8 cellular contexts compared by ENCODE assay signal in the genomic region with DNA sequence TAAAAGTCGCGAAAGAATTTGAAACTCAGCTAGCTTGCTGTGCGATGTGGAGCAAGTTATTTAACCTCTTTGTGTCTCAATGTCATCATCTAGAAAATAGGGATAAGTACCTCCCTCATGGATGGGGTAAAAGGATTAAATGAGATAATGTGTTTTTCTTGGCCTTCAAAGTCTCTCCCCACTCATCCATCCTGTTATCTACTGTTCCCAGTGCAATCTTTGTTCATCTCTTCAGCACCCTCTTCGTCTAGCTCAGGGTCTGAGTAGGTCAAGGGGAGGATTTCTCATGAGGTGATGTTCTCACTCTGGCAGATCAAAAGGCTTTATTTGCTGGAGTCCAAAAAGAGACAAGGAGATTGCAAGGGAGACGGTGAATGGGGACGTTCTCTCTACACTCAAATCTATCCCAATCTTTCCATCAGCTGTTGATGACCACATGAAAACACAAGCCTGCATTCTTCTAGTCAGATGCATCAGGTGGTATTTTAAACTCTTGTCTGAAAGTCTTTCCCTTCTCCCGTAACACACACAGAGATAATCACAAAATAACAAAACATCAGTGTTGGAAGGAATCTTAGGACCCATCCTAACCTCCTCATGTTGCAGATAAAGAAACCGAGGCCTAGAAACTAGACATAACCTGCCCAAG. TPM values are rescaled to one million over a fixed set of nuclear protein-coding genes. Genes with fewer than 3 reads are reported as not detected.
DNase-seq lines count a peak whose midpoint lies in the region; ATAC-seq and TF ChIP-seq lines count a peak whose summit lies in the region.

No MANE protein-coding gene starts in this region.

- no peaks in the 10 kb centered on the region for H3K27me3 ChIP-seq in KMS-11 (ENCODE audit: insufficient read depth, low read depth)

- peaks cover 0 to 6% of the 10 kb centered on the region in 2 donors for H3K36me3 Mint-ChIP-seq in naive B cell

- H3K4me3 ChIP-seq in AG09309 (ENCODE audit: control insufficient read depth, low read depth, low read length) = peak overlapping the region; percentile 95
- no peak overlapping the region for H3K4me3 ChIP-seq in KMS-11 (IDR thresholded peaks at IDR 0.05; ENCODE audit: insufficient read depth, low read depth, low read length)
- H3K4me3 ChIP-seq in coronary artery = peak overlapping the region; percentile 97

- no peak overlapping the region for H3K27ac ChIP-seq in KMS-11
- H3K27ac ChIP-seq in coronary artery = no peak overlapping the region

- H3K4me1 ChIP-seq in KMS-11 (ENCODE audit: low read depth, poor library complexity, severe bottlenecking) = peaks cover 42% of the 10 kb centered on the region

- H4K20me1 ChIP-seq in KMS-11 (ENCODE audit: insufficient read depth) = 0 out of 2 replicates have a peak, but pooled peaks cover 4% of the 10 kb centered on the region

- H3K27ac Mint-ChIP-seq in naive B cell = peak overlapping the region in 5 of 6 donors; percentile 47 to 99 (median 64)

- H3K79me2 ChIP-seq in KMS-11 (ENCODE audit: insufficient read depth, low read depth) = peaks cover 60% of the 10 kb centered on the region

- H3K9me3 Mint-ChIP-seq in naive B cell = no peaks in the 10 kb centered on the region

- H3K9ac ChIP-seq in KMS-11 = peak overlapping the region; percentile 86; the same call in 1 of the 2 replicates

- TF ChIP-seq CTCF in AG09309 (IDR thresholded peaks at IDR 0.05; ENCODE audit: control insufficient read depth, insufficient read depth, low read depth, low read length, missing control alignments) (no peak), KMS-11 (conservative IDR thresholded peaks at IDR 0.05; ENCODE audit: low read depth, low read length) (no peak), coronary artery (IDR thresholded peaks at IDR 0.05) (no peak)

- H3K27me3 Mint-ChIP-seq in naive B cell = no peaks in the 10 kb centered on the region

- peak overlapping the region; percentile 99 for H3K4me2 ChIP-seq in KMS-11

- H3K36me3 ChIP-seq in KMS-11 (ENCODE audit: insufficient read depth) = no peaks in the 10 kb centered on the region

- peaks cover 43 to 72% (median 45%) of the 10 kb centered on the region in 3 donors for H3K4me1 Mint-ChIP-seq in naive B cell

- DNase-seq in AG09309 (ENCODE audit: low read depth) (no peak), coronary artery (ENCODE audit: low spot score) (no peak), naive B cell (no peak), COLO668 (lab: John Stamatoyannopoulos, UW; ENCODE audit: unreplicated experiment) (no peak)

- H3K4me3 Mint-ChIP-seq in naive B cell = peak overlapping the region; percentile 92 to 99 (median 97)

- no peak overlapping the region for H2AFZ ChIP-seq in KMS-11 (ENCODE audit: low read depth)

- ATAC-seq in naive B cell (ENCODE audit: low read depth in 2 of 2) (no peak), GM18870 (IDR thresholded peaks at IDR 0.05; ENCODE audit: unreplicated experiment) (no peak), GM19324 (IDR thresholded peaks at IDR 0.05; ENCODE audit: low FRiP score, unreplicated experiment) (no peak), HG02852 (IDR thresholded peaks at IDR 0.05; ENCODE audit: unreplicated experiment) (no peak)

RNA-seq across cellular contexts. Expression of a gene that starts 1.3 kb away (rescaled TPM):
- 10 to 100 TPM; 16.0 to 24.8 (median 20.4) TPM for polyA plus RNA-seq in naive B cell (ENCODE audit: low read depth in 6 of 6)

RNA-seq across cellular contexts. Expression of a gene that starts 12.5 kb away (rescaled TPM):
- 1 to 10 TPM; 3.0 to 6.4 (median 5.2) TPM for polyA plus RNA-seq in naive B cell (ENCODE audit: low read depth in 6 of 6)
